In genomic region chr7:128409435-128410091, GRCh38 we compare ENCODE assay signal across 1 cellular context.
TF ChIP-seq lines count a peak whose summit lies in the region.

IMPDH1 (minus strand) TSS chr7:128409982; CDS start chr7:128409901, 81 bp downstream.

TF ChIP-seq in K562, 482 proteins besides CTCF, POLR2A, EP300 and RAD21 (continued from another document and continues in another):
- TF ChIP-seq, protein P1, sequence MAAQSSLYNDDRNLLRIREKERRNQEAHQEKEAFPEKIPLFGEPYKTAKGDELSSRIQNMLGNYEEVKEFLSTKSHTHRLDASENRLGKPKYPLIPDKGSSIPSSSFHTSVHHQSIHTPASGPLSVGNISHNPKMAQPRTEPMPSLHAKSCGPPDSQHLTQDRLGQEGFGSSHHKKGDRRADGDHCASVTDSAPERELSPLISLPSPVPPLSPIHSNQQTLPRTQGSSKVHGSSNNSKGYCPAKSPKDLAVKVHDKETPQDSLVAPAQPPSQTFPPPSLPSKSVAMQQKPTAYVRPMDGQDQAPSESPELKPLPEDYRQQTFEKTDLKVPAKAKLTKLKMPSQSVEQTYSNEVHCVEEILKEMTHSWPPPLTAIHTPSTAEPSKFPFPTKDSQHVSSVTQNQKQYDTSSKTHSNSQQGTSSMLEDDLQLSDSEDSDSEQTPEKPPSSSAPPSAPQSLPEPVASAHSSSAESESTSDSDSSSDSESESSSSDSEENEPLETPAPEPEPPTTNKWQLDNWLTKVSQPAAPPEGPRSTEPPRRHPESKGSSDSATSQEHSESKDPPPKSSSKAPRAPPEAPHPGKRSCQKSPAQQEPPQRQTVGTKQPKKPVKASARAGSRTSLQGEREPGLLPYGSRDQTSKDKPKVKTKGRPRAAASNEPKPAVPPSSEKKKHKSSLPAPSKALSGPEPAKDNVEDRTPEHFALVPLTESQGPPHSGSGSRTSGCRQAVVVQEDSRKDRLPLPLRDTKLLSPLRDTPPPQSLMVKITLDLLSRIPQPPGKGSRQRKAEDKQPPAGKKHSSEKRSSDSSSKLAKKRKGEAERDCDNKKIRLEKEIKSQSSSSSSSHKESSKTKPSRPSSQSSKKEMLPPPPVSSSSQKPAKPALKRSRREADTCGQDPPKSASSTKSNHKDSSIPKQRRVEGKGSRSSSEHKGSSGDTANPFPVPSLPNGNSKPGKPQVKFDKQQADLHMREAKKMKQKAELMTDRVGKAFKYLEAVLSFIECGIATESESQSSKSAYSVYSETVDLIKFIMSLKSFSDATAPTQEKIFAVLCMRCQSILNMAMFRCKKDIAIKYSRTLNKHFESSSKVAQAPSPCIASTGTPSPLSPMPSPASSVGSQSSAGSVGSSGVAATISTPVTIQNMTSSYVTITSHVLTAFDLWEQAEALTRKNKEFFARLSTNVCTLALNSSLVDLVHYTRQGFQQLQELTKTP (IDR thresholded peaks at IDR 0.05; ENCODE audit: low read depth in 1 of 2, partially characterized antibody in 2 of 2) = no peak
- TF ChIP-seq MLX (CRISPR knock-in tag; conservative IDR thresholded peaks at IDR 0.05) (0 out of 4 replicates have a peak, but pooled peaks of 1 of the 2 experiments have one; percentile 24), SMARCC2 (IDR thresholded peaks at IDR 0.05; ENCODE audit: low read depth) (no peak), GMEB1 (CRISPR knock-in tag; IDR thresholded peaks at IDR 0.05) (peak; percentile 65), ZNF146 (CRISPR knock-in tag; IDR thresholded peaks at IDR 0.05; ENCODE audit: unreplicated experiment) (no peak), TAF1 (IDR thresholded peaks at IDR 0.05; ENCODE audit: control insufficient read depth, extremely low read depth, insufficient read depth, low read length, severe bottlenecking) (peak; percentile 31), ZNF143 (CRISPR knock-in tag; IDR thresholded peaks at IDR 0.05) (no peak), ZNF586 (CRISPR knock-in tag; conservative IDR thresholded peaks at IDR 0.05) (no peak), SIN3B (IDR thresholded peaks at IDR 0.05; ENCODE audit: low read depth) (peak; percentile 76), TCFL5 (CRISPR knock-in tag; conservative IDR thresholded peaks at IDR 0.05) (no peak), THRAP3 (IDR thresholded peaks at IDR 0.05; ENCODE audit: borderline replicate concordance) (no peak), SAFB (IDR thresholded peaks at IDR 0.05; ENCODE audit: borderline replicate concordance, low read depth, low read length) (no peak), ESRRA (IDR thresholded peaks at IDR 0.05; ENCODE audit: borderline replicate concordance, low read depth) (peak; percentile 67), SIX5 (IDR thresholded peaks at IDR 0.05; ENCODE audit: borderline replicate concordance in 1 of 2, insufficient read depth in 1 of 2, low read depth in 1 of 2, low read length in 2 of 2) (no peak; a peak in 1 of 4 replicates), L3MBTL2 (IDR thresholded peaks at IDR 0.05) (peak; percentile 87), DMBX1 (CRISPR knock-in tag; IDR thresholded peaks at IDR 0.05; ENCODE audit: borderline replicate concordance) (0 out of 2 replicates have a peak, but pooled peaks have one; percentile 11), STAT5B (CRISPR knock-in tag; IDR thresholded peaks at IDR 0.05) (no peak), CREBBP (IDR thresholded peaks at IDR 0.05; ENCODE audit: low read depth, low read length) (no peak), NFYB (IDR thresholded peaks at IDR 0.05; ENCODE audit: extremely low read depth, insufficient read length) (no peak), ZNF384 (IDR thresholded peaks at IDR 0.05; ENCODE audit: low read depth, low read length) (no peak), TOE1 (IDR thresholded peaks at IDR 0.05; ENCODE audit: borderline replicate concordance) (no peak), TOE1 (CRISPR knock-in tag; IDR thresholded peaks at IDR 0.05; ENCODE audit: borderline replicate concordance, low read depth) (no peak), HNRNPUL1 (IDR thresholded peaks at IDR 0.05; ENCODE audit: low read length) (no peak), ZNF766 (CRISPR knock-in tag; conservative IDR thresholded peaks at IDR 0.05) (0 out of 2 replicates have a peak, but pooled peaks have one; percentile 26), BHLHE40 (IDR thresholded peaks at IDR 0.05; ENCODE audit: low read length) (peak; percentile 54), ZNF197 (CRISPR knock-in tag; IDR thresholded peaks at IDR 0.05; ENCODE audit: low read depth) (no peak), KLF6 (CRISPR knock-in tag; IDR thresholded peaks at IDR 0.05; ENCODE audit: borderline replicate concordance) (no peak), ETV1 (tag; conservative IDR thresholded peaks at IDR 0.05; ENCODE audit: low read depth) (peak; percentile 44; the same call in 1 of the 2 replicates), ATF7 (IDR thresholded peaks at IDR 0.05) (peak; percentile 81), DACH1 (IDR thresholded peaks at IDR 0.05; ENCODE audit: partially characterized antibody) (no peak), RB1 (IDR thresholded peaks at IDR 0.05; ENCODE audit: low read depth) (peak; percentile 96), SMAD4 (CRISPR knock-in tag; conservative IDR thresholded peaks at IDR 0.05) (peak; percentile 90), POLR2B (IDR thresholded peaks at IDR 0.05; ENCODE audit: low read depth, partially characterized antibody) (peak; percentile 57), POLR2G (IDR thresholded peaks at IDR 0.05; ENCODE audit: low read depth, low read length) (peak; percentile 93), IRF2 (CRISPR knock-in tag; IDR thresholded peaks at IDR 0.05) (no peak), SREBF1 (IDR thresholded peaks at IDR 0.05; ENCODE audit: borderline replicate concordance, low read depth, low read length) (no peak), WHSC1 (IDR thresholded peaks at IDR 0.05; ENCODE audit: low read length) (no peak)
- TF ChIP-seq, protein P2, sequence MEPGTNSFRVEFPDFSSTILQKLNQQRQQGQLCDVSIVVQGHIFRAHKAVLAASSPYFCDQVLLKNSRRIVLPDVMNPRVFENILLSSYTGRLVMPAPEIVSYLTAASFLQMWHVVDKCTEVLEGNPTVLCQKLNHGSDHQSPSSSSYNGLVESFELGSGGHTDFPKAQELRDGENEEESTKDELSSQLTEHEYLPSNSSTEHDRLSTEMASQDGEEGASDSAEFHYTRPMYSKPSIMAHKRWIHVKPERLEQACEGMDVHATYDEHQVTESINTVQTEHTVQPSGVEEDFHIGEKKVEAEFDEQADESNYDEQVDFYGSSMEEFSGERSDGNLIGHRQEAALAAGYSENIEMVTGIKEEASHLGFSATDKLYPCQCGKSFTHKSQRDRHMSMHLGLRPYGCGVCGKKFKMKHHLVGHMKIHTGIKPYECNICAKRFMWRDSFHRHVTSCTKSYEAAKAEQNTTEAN (CRISPR knock-in tag; IDR thresholded peaks at IDR 0.05) = no peak
- TF ChIP-seq, protein P3, sequence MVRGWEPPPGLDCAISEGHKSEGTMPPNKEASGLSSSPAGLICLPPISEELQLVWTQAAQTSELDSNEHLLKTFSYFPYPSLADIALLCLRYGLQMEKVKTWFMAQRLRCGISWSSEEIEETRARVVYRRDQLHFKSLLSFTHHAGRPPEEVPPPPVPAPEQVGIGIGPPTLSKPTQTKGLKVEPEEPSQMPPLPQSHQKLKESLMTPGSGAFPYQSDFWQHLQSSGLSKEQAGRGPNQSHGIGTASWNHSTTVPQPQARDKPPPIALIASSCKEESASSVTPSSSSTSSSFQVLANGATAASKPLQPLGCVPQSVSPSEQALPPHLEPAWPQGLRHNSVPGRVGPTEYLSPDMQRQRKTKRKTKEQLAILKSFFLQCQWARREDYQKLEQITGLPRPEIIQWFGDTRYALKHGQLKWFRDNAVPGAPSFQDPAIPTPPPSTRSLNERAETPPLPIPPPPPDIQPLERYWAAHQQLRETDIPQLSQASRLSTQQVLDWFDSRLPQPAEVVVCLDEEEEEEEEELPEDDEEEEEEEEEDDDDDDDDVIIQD (CRISPR knock-in tag; IDR thresholded peaks at IDR 0.05) = no peak
- TF ChIP-seq, protein P4, sequence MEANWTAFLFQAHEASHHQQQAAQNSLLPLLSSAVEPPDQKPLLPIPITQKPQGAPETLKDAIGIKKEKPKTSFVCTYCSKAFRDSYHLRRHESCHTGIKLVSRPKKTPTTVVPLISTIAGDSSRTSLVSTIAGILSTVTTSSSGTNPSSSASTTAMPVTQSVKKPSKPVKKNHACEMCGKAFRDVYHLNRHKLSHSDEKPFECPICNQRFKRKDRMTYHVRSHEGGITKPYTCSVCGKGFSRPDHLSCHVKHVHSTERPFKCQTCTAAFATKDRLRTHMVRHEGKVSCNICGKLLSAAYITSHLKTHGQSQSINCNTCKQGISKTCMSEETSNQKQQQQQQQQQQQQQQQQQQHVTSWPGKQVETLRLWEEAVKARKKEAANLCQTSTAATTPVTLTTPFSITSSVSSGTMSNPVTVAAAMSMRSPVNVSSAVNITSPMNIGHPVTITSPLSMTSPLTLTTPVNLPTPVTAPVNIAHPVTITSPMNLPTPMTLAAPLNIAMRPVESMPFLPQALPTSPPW (CRISPR knock-in tag; IDR thresholded peaks at IDR 0.05) = peak; percentile 81
- TF ChIP-seq, protein P5, sequence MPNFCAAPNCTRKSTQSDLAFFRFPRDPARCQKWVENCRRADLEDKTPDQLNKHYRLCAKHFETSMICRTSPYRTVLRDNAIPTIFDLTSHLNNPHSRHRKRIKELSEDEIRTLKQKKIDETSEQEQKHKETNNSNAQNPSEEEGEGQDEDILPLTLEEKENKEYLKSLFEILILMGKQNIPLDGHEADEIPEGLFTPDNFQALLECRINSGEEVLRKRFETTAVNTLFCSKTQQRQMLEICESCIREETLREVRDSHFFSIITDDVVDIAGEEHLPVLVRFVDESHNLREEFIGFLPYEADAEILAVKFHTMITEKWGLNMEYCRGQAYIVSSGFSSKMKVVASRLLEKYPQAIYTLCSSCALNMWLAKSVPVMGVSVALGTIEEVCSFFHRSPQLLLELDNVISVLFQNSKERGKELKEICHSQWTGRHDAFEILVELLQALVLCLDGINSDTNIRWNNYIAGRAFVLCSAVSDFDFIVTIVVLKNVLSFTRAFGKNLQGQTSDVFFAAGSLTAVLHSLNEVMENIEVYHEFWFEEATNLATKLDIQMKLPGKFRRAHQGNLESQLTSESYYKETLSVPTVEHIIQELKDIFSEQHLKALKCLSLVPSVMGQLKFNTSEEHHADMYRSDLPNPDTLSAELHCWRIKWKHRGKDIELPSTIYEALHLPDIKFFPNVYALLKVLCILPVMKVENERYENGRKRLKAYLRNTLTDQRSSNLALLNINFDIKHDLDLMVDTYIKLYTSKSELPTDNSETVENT (CRISPR knock-in tag; IDR thresholded peaks at IDR 0.05) = peak; percentile 77
- TF ChIP-seq, protein P6, sequence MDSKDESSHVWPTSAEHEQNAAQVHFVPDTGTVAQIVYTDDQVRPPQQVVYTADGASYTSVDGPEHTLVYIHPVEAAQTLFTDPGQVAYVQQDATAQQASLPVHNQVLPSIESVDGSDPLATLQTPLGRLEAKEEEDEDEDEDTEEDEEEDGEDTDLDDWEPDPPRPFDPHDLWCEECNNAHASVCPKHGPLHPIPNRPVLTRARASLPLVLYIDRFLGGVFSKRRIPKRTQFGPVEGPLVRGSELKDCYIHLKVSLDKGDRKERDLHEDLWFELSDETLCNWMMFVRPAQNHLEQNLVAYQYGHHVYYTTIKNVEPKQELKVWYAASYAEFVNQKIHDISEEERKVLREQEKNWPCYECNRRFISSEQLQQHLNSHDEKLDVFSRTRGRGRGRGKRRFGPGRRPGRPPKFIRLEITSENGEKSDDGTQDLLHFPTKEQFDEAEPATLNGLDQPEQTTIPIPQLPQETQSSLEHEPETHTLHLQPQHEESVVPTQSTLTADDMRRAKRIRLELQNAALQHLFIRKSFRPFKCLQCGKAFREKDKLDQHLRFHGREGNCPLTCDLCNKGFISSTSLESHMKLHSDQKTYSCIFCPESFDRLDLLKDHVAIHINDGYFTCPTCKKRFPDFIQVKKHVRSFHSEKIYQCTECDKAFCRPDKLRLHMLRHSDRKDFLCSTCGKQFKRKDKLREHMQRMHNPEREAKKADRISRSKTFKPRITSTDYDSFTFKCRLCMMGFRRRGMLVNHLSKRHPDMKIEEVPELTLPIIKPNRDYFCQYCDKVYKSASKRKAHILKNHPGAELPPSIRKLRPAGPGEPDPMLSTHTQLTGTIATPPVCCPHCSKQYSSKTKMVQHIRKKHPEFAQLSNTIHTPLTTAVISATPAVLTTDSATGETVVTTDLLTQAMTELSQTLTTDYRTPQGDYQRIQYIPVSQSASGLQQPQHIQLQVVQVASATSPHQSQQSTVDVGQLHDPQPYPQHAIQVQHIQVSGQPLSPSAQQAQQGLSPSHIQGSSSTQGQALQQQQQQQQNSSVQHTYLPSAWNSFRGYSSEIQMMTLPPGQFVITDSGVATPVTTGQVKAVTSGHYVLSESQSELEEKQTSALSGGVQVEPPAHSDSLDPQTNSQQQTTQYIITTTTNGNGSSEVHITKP (IDR thresholded peaks at IDR 0.05; ENCODE audit: partially characterized antibody) = peak; percentile 30
